ENCODE assay signal across 9 cellular contexts in genomic region chr19:3276341-3276799, GRCh38. TPM values are rescaled to one million over a fixed set of nuclear protein-coding genes. Genes with fewer than 3 reads are reported as not detected.
DNase-seq lines count a peak whose midpoint lies in the region; ATAC-seq, FAIRE-seq and TF ChIP-seq lines count a peak whose summit lies in the region.
"Had no signal": no experiment of that assay in that cellular context is flagged by ENCODE, and none has a peak within 500 bp of the region (broad histone marks: within the 10 kb centered on the region; RNA-seq: fewer than 3 reads in every experiment).

No MANE protein-coding gene starts in this region.

- H3K4ac ChIP-seq in H1 (replicated peaks; ENCODE audit: insufficient read length, low read depth, low read length): no peak overlapping the region

- H3K9ac ChIP-seq in HUES6 (ENCODE audit: low read length) (no peak overlapping the region), H1 (replicated peaks in 1 of 4; ENCODE audit: extremely low read depth in 1 of 4, low read depth in 3 of 4, low read length in 3 of 4) (no peak overlapping the region)

- no peak overlapping the region for H2BK120ac ChIP-seq in H1 (replicated peaks; ENCODE audit: low read depth, low read length)

- peak in 1 of 5 donors; percentile 68 for DNase-seq in CD4-positive, alpha-beta memory T cell
- peak; percentile 98 for DNase-seq in WTC11 (ENCODE audit: low spot score)
- peak; percentile 94 to 95 for DNase-seq in H1 (ENCODE audit: low read depth in 1 of 2, low spot score in 2 of 2)
- DNase-seq in stimulated activated CD4-positive, alpha-beta T cell treated with anti-CD3 and anti-CD28 coated beads, Interleukin-1b, Interleukin-23, amount 100 ng/mL, for 48 hours: peak; percentile 62
- no peak for DNase-seq in dorsolateral prefrontal cortex
- no peak for DNase-seq in NCI-H510A treated with DMSO at 0.1 percent for 48 hours (lab: John Stamatoyannopoulos, UW)
- DNase-seq in posterior cingulate gyrus: no peak

- H3K4me1 Mint-ChIP-seq in CD4-positive, alpha-beta memory T cell: peaks cover 7 to 22% (median 16%) of the 10 kb centered on the region in 4 donors
- peaks cover 16% of the 10 kb centered on the region for H3K4me1 Mint-ChIP-seq in WTC11

- H3K23me2 ChIP-seq in H1 (ENCODE audit: low read depth, low read length): peaks cover 3% of the 10 kb centered on the region; the same call in 1 of the 2 replicates

- H4K20me1 ChIP-seq in H1 (replicated peaks in 1 of 2; ENCODE audit: control insufficient read depth in 1 of 2, insufficient read depth in 2 of 2, low read length in 2 of 2): peaks cover 0 to 14% of the 10 kb centered on the region in 2 experiments

- H3K36me3 ChIP-seq in CD4-positive, alpha-beta memory T cell (ENCODE audit: insufficient read depth, low read length): no peaks in the 10 kb centered on the region
- H3K36me3 ChIP-seq in HUES6 (ENCODE audit: control insufficient read depth, insufficient read depth, low read length) (no peaks in the 10 kb centered on the region), H1 (ENCODE audit: control insufficient read depth in 2 of 4, insufficient read depth in 4 of 4, low read length in 3 of 4) (no peaks in the 10 kb centered on the region; a peak in 1 of 8 replicates)

- H2BK20ac ChIP-seq in H1 (ENCODE audit: low read length): no peak overlapping the region

- peak overlapping the region; percentile 44 to 60 for H3K4me2 ChIP-seq in H1 (ENCODE audit: insufficient read depth in 1 of 2, low read depth in 2 of 2, low read length in 2 of 2)

- H3K9me3 Mint-ChIP-seq in CD4-positive, alpha-beta memory T cell: peaks cover 0 to 2% (median 0%) of the 10 kb centered on the region in 8 donors
- peaks cover 4% of the 10 kb centered on the region; the same call in 1 of the 2 replicates for H3K9me3 Mint-ChIP-seq in WTC11

- no peak for TF ChIP-seq RAD21 in H1 (IDR thresholded peaks at IDR 0.05 in 1 of 2, conservative IDR thresholded peaks at IDR 0.05 in 1 of 2; ENCODE audit: low read depth in 2 of 2, low read length in 2 of 2)

- H3K23ac ChIP-seq in H1 (ENCODE audit: insufficient read length): no peak overlapping the region

- H4K8ac ChIP-seq in H1 (ENCODE audit: extremely low read depth, insufficient read depth, low read length): no peak overlapping the region

- peaks cover 15% of the 10 kb centered on the region for H3K4me1 ChIP-seq in CD4-positive, alpha-beta memory T cell (ENCODE audit: insufficient read depth, low read length)
- peaks cover 3% of the 10 kb centered on the region for H3K4me1 ChIP-seq in HUES6 (ENCODE audit: control insufficient read depth, insufficient read depth, low read length)
- peaks cover 2 to 10% (median 5%) of the 10 kb centered on the region in 4 experiments; a peak in 6 of 7 replicates for H3K4me1 ChIP-seq in H1 (replicated peaks in 1 of 4; ENCODE audit: control insufficient read depth in 3 of 4, insufficient read depth in 4 of 4, low read length in 3 of 4)

- H2AFZ ChIP-seq in H1 (ENCODE audit: low read length): no peak overlapping the region

- TF ChIP-seq CTCF in WTC11 (IDR thresholded peaks at IDR 0.05): no peak
- TF ChIP-seq CTCF in H1 (IDR thresholded peaks at IDR 0.05; ENCODE audit: control extremely low read depth in 1 of 3, insufficient read depth in 1 of 3, low read depth in 1 of 3, low read length in 3 of 3): no peak
- no peak for TF ChIP-seq CTCF in dorsolateral prefrontal cortex (IDR thresholded peaks at IDR 0.05 in 54 of 56, conservative IDR thresholded peaks at IDR 0.05 in 2 of 56; ENCODE audit: low read depth in 1 of 56, partially characterized antibody in 56 of 56)

- H3K4me3 Mint-ChIP-seq in CD4-positive, alpha-beta memory T cell: peak overlapping the region; percentile 35 to 89 (median 48)
- peak overlapping the region; percentile 61 for H3K4me3 Mint-ChIP-seq in WTC11

- H3K9me3 ChIP-seq in CD4-positive, alpha-beta memory T cell (ENCODE audit: control insufficient read depth in 1 of 2, low read length in 2 of 2): no peaks in the 10 kb centered on the region
- H3K9me3 ChIP-seq in HUES6 (ENCODE audit: control insufficient read depth, insufficient read depth, low read depth, low read length) (peaks cover 7% of the 10 kb centered on the region; the same call in 1 of the 2 replicates), H1 (ENCODE audit: insufficient read depth in 2 of 2, low read depth in 1 of 2, low read length in 1 of 2) (peaks cover 6 to 7% of the 10 kb centered on the region in 2 experiments; a peak in 3 of 4 replicates)

- no peak overlapping the region for H3K56ac ChIP-seq in H1 (replicated peaks; ENCODE audit: insufficient read length, low read depth, low read length)

- H3K36me3 Mint-ChIP-seq in CD4-positive, alpha-beta memory T cell: peaks cover 0 to 3% of the 10 kb centered on the region in 2 donors
- no peaks in the 10 kb centered on the region for H3K36me3 Mint-ChIP-seq in WTC11

- no peaks in the 10 kb centered on the region for H3K79me2 ChIP-seq in H1 (ENCODE audit: control insufficient read depth in 1 of 2, insufficient read depth in 2 of 2, low read length in 2 of 2)

- no peak overlapping the region for H4K5ac ChIP-seq in H1 (ENCODE audit: insufficient read length, low read depth, low read length)

- H2BK12ac ChIP-seq in H1 (ENCODE audit: low read depth, low read length): no peak overlapping the region

- H4K91ac ChIP-seq in H1 (replicated peaks; ENCODE audit: insufficient read length, low read length): no peak overlapping the region

- H3K27me3 ChIP-seq in CD4-positive, alpha-beta memory T cell (ENCODE audit: insufficient read depth, low read length): no peaks in the 10 kb centered on the region
- H3K27me3 ChIP-seq in HUES6 (ENCODE audit: control insufficient read depth, insufficient read depth, low read length) (peaks cover 45% of the 10 kb centered on the region), H1 (replicated peaks in 1 of 4; ENCODE audit: control insufficient read depth in 3 of 4, extremely low read depth in 1 of 4, insufficient read depth in 3 of 4, low read length in 3 of 4) (no peaks in the 10 kb centered on the region; a peak in 2 of 7 replicates), dorsolateral prefrontal cortex (peaks cover 0 to 17% (median 0%) of the 10 kb centered on the region in 45 donors)

- no peak overlapping the region for H2AK5ac ChIP-seq in H1 (ENCODE audit: low read depth, low read length)

- ATAC-seq in WTC11: peak; percentile 79

- POLR2A ChIA-PET in CD4-positive, alpha-beta memory T cell (lab: Charles Lee; ENCODE audit: partially characterized antibody): interaction anchor here (0.5 to 1.7 kb wide), 7 partner anchors 9 to 1512 kb away, joined by 3 to 6 read pairs (median 4); no protein-coding TSS in a partner anchor
- POLR2A ChIA-PET in WTC11 (lab: Charles Lee) (interaction anchor here (0.6 to 2.5 kb wide), 4 partner anchors 8 to 241 kb away, joined by 3 to 21 read pairs (median 3); no protein-coding TSS in a partner anchor), H1 (lab: Charles Lee; ENCODE audit: partially characterized antibody) (interaction anchor here (0.9 to 1.2 kb wide), 2 partner anchors 8 to 27 kb away, joined by 3 to 7 read pairs; no protein-coding TSS in a partner anchor)

- H3K4me3 ChIP-seq in CD4-positive, alpha-beta memory T cell (ENCODE audit: low read length in 2 of 2): no peak overlapping the region
- H3K4me3 ChIP-seq in HUES6 (ENCODE audit: low read depth, low read length) (peak overlapping the region; percentile 58), H1 (ENCODE audit: extremely low read depth in 1 of 4, insufficient read depth in 2 of 4, low read depth in 3 of 4, low read length in 4 of 4) (peak overlapping the region in 1 of 4 experiments; percentile 52; a peak in 2 of 8 replicates), dorsolateral prefrontal cortex (no peak overlapping the region)

- TF ChIP-seq POLR2A in H1 (IDR thresholded peaks at IDR 0.05; ENCODE audit: control extremely low read depth in 1 of 2, low read depth in 2 of 2, low read length in 2 of 2): no peak

- intact Hi-C loops in CD4-positive, alpha-beta memory T cell (cut with micrococcal nuclease): loop anchor here (1.0 to 5.0 kb wide), 2 partner anchors 9 to 296 kb away; partner anchors contain the start of gene HMG20B
- intact Hi-C loops in dorsolateral prefrontal cortex (cut with DNase I): no loop called here
- intact Hi-C loops in posterior cingulate gyrus (cut with DNase I): no loop called here

- TF ChIP-seq EP300 in H1 (IDR thresholded peaks at IDR 0.05; ENCODE audit: borderline replicate concordance in 1 of 2, low read depth in 2 of 2, low read length in 2 of 2): no peak

- no peaks in the 10 kb centered on the region for H3K79me1 ChIP-seq in H1 (ENCODE audit: low read depth, low read length)

- H3K27me3 Mint-ChIP-seq in CD4-positive, alpha-beta memory T cell: peaks cover 9 to 10% of the 10 kb centered on the region in 2 donors
- peaks cover 33% of the 10 kb centered on the region for H3K27me3 Mint-ChIP-seq in WTC11 (ENCODE audit: low read depth)

- H3K14ac ChIP-seq in H1 (ENCODE audit: insufficient read length): no peak overlapping the region

- peak overlapping the region in 5 of 7 donors; percentile 19 to 70 (median 29) for H3K27ac Mint-ChIP-seq in CD4-positive, alpha-beta memory T cell
- H3K27ac Mint-ChIP-seq in WTC11: peak overlapping the region; percentile 49; the same call in 1 of the 2 replicates

- 0% methylated on average over 4 of the region's 11 CpGs; no CpG with 5 or more reads in 1 of the 2 experiments for WGBS in H1 (ENCODE audit: extremely low coverage in 1 of 2, insufficient coverage in 1 of 2, insufficient read length in 1 of 2, insufficient replicate concordance in 2 of 2, low coverage in 1 of 2, low lambda C conversion rate in 2 of 2, missing lambda C conversion rate in 1 of 2), 2 experiments

- no peak overlapping the region for H2BK15ac ChIP-seq in H1 (ENCODE audit: low read length)

- H3K18ac ChIP-seq in H1 (ENCODE audit: extremely low read depth, low read length): no peak overlapping the region

- no peak overlapping the region for H2BK5ac ChIP-seq in H1 (ENCODE audit: low read depth, low read length)

- H3K27ac ChIP-seq in CD4-positive, alpha-beta memory T cell (ENCODE audit: low read depth, low read length): no peak overlapping the region
- no peak overlapping the region for H3K27ac ChIP-seq in HUES6 (ENCODE audit: low read depth, low read length)
- no peak overlapping the region for H3K27ac ChIP-seq in H1 (ENCODE audit: low read depth, low read length)
- no peak overlapping the region for H3K27ac ChIP-seq in dorsolateral prefrontal cortex

- peak; percentile 13 for FAIRE-seq in H1 (lab: Jason Lieb, UNC)

- CTCF ChIA-PET in CD4-positive, alpha-beta memory T cell (lab: Charles Lee; ENCODE audit: partially characterized antibody): interaction anchor here (0.6 to 2.2 kb wide), 8 partner anchors 8 to 828 kb away, joined by 3 to 13 read pairs (median 4); no protein-coding TSS in a partner anchor
- CTCF ChIA-PET in WTC11 (lab: Charles Lee) (interaction anchor here (0.6 to 2.9 kb wide), 48 partner anchors 8 to 1323 kb away, joined by 3 to 105 read pairs (median 6); partner anchors contain the start of genes CELF5, HMG20B, SMIM44 and TLE5), H1 (lab: Charles Lee; ENCODE audit: partially characterized antibody) (interaction anchor here (0.6 to 4.7 kb wide), 17 partner anchors 8 to 1757 kb away, joined by 3 to 29 read pairs (median 6); no protein-coding TSS in a partner anchor)

RNA-seq across cellular contexts. Expression of gene CELF5, which starts 51.9 kb away (rescaled TPM):
- under 1 TPM; 0.44 to 0.64 TPM for total RNA-seq in CD4-positive, alpha-beta memory T cell
- under 1 TPM in 1 of 2 donors, not detected in 1; 0.32 TPM for polyA plus RNA-seq in CD4-positive, alpha-beta memory T cell
- total RNA-seq in WTC11 (2021) (7.7 to 10.6 TPM (median 9.0 TPM) in 3 replicates), dorsolateral prefrontal cortex (100 to 1,000 TPM in 42 of 120 experiments, 10 to 100 TPM in 78; 29.0 to 154 (median 91.2) TPM)
- 9.8 and 9.9 TPM in 2 replicates for total RNA-seq in H1 (2021; fragmentation: NEBNext Ultra II Directional; extraction: Animal tissue kit (Norgen Biotek cat#: 25700))
- 15.0 and 18.2 TPM in 2 replicates for polyA plus RNA-seq in H1 (2011; rRNA removed)
- polyA plus RNA-seq in H1 (2011; cell fraction: cytosol; rRNA removed): 15.4 TPM
- polyA plus RNA-seq in H1 (2011; cell fraction: nucleus; rRNA removed): 43.5 TPM
- polyA plus RNA-seq in H1 (2012, experiment 1 of 2): 9.0 to 15.7 TPM (median 12.5 TPM) in 4 replicates
- 6.1 TPM for polyA plus RNA-seq in H1 (2012, experiment 2 of 2)
- 11.1 TPM for polyA plus RNA-seq in H1 (2013, experiment 1 of 2)
- 10.4 TPM for polyA plus RNA-seq in H1 (2013, experiment 2 of 2)
- polyA minus RNA-seq in H1 (2011; rRNA and poly(A)+ RNA removed): 4.4 and 4.7 TPM in 2 replicates
- 4.8 TPM for polyA minus RNA-seq in H1 (2011; cell fraction: cytosol; rRNA and poly(A)+ RNA removed)
- polyA minus RNA-seq in H1 (2011; cell fraction: nucleus; rRNA and poly(A)+ RNA removed): 11.7 TPM
- total RNA-seq: pulmonary artery endothelial cell had no signal

Comparison
In these comparisons a context has a peak if more than half of its experiments do, and no peak if none do; other contexts are left out.
1. DNase-seq: peak in WTC11 (single experiment), H1 (2 of 2) and stimulated activated CD4-positive, alpha-beta T cell treated with anti-CD3 and anti-CD28 coated beads, Interleukin-1b, Interleukin-23, amount 100 ng/mL, for 48 hours (single experiment); none in dorsolateral prefrontal cortex (0 of 10), NCI-H510A treated with DMSO at 0.1 percent for 48 hours (single experiment) and posterior cingulate gyrus (0 of 10).